Comparison of ENCODE assay signal across 35 cellular contexts in the genomic region with DNA sequence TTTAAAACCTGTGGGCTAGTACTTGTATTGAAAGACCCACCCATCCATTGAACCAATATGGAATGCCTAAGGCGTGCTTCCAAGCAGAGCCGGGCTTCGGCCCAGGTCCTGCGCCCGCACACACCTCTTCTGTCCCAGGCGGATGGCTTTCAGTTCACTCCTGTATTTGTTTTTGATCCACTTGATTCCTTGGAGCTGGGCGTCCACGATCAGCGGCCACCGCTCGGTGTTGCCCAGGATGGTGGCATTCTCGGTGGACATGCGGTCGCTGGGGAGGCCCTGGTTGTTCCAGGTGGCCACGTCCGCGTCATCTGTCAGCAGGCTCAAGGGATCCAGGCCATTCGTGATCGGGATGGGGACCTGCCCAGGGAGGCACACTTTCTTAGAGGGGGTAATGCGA.
"Had no signal": no experiment of that assay in that cellular context is flagged by ENCODE, and none has a peak within 500 bp of the region (broad histone marks: within the 10 kb centered on the region; RNA-seq: fewer than 3 reads in every experiment).

No MANE protein-coding gene starts in this region.

- DNase-seq: activated CD4-positive, alpha-beta memory T cell treated with anti-CD3 and anti-CD28 coated beads, Interleukin-2, amount 10 ng/mL, durations not matched to agents 7 days and 5 days; activated CD4-positive, alpha-beta T cell treated with anti-CD3 and anti-CD28 coated beads for 1 hour; activated CD4-positive, alpha-beta T cell treated with anti-CD3 and anti-CD28 coated beads for 36 hours; activated CD4-positive, alpha-beta T cell treated with anti-CD3 and anti-CD28 coated beads for 48 hours; activated CD4-positive, alpha-beta T cell treated with anti-CD3 and anti-CD28 coated beads, Interleukin-2, amount 10 ng/mL, durations not matched to agents 7 days and 5 days; activated CD4-positive, alpha-beta T cell treated with anti-CD3 and anti-CD28 coated beads, Interleukin-2, amount 50 U/mL, for 48 hours; activated CD4-positive, CD25-positive, alpha-beta regulatory T cell; activated CD8-positive, alpha-beta memory T cell treated with anti-CD3 and anti-CD28 coated beads for 24 hours; activated CD8-positive, alpha-beta memory T cell treated with anti-CD3 and anti-CD28 coated beads, Interleukin-2, amount 10 ng/mL, durations not matched to agents 7 days and 5 days; activated CD8-positive, alpha-beta memory T cell treated with anti-CD3 and anti-CD28 coated beads, Interleukin-2, amount 50 U/mL, for 48 hours; activated CD8-positive, alpha-beta T cell treated with anti-CD3 and anti-CD28 coated beads, Interleukin-2, amount 10 ng/mL, durations not matched to agents 7 days and 5 days; activated effector memory CD4-positive, alpha-beta T cell treated with Interleukin-2 at 50 U/mL for 16 hours; activated gamma-delta T cell; activated naive CD4-positive, alpha-beta T cell treated with anti-CD3 and anti-CD28 coated beads, Interleukin-2, amount 50 U/mL, for 16 hours; activated naive CD4-positive, alpha-beta T cell treated with Interleukin-2 at 50 U/mL for 16 hours; activated naive CD8-positive, alpha-beta T cell treated with anti-CD3 and anti-CD28 coated beads for 36 hours; activated T-cell treated with anti-CD3 and anti-CD28 coated beads, Interleukin-2, amount 50 U/mL, for 24 hours; activated T-cell treated with anti-CD3 and anti-CD28 coated beads, Interleukin-2, amount 50 U/mL, for 48 hours; adrenal gland; amniotic stem cell; aorta; body of pancreas; brain microvascular endothelial cell; central memory CD4-positive, alpha-beta T cell; SW 1271; T-helper 1 cell; T-helper 2 cell; T-helper 9 cell had no signal

- H3K36me3 Mint-ChIP-seq: activated CD8-positive, alpha-beta memory T cell treated with anti-CD3 and anti-CD28 coated beads, Interleukin-2, amount 10 ng/mL, durations not matched to agents 7 days and 5 days; activated naive CD4-positive, alpha-beta T cell treated with anti-CD3 and anti-CD28 coated beads, Interleukin-2, amount 50 U/mL, for 72 hours; activated naive CD8-positive, alpha-beta T cell treated with anti-CD3 and anti-CD28 coated beads for 36 hours had no signal

- H3K4me1 ChIP-seq: adrenal gland, body of pancreas, breast epithelium had no signal

- H3K4me3 ChIP-seq: adrenal gland, body of pancreas, breast epithelium had no signal

- H3K27ac Mint-ChIP-seq: activated CD4-positive, alpha-beta memory T cell treated with anti-CD3 and anti-CD28 coated beads, Interleukin-2, amount 10 ng/mL, durations not matched to agents 7 days and 5 days; activated CD4-positive, alpha-beta T cell treated with anti-CD3 and anti-CD28 coated beads for 36 hours; activated CD4-positive, alpha-beta T cell treated with anti-CD3 and anti-CD28 coated beads, Interleukin-2, amount 10 ng/mL, durations not matched to agents 7 days and 5 days; activated CD8-positive, alpha-beta memory T cell treated with anti-CD3 and anti-CD28 coated beads, Interleukin-2, amount 10 ng/mL, durations not matched to agents 7 days and 5 days; activated CD8-positive, alpha-beta T cell treated with anti-CD3 and anti-CD28 coated beads, Interleukin-2, amount 10 ng/mL, durations not matched to agents 7 days and 5 days; activated naive CD4-positive, alpha-beta T cell treated with anti-CD3 and anti-CD28 coated beads, Interleukin-2, amount 50 U/mL, for 72 hours; activated naive CD8-positive, alpha-beta T cell treated with anti-CD3 and anti-CD28 coated beads for 36 hours; activated T-cell treated with anti-CD3 and anti-CD28 coated beads, Interleukin-2, amount 50 U/mL, for 24 hours; activated T-helper 2 cell treated with anti-CD3 and anti-CD28 coated beads, Interferon-gamma antibody, Interleukin-2, Interleukin-4, amounts not matched to agents 10 μg/mL and 5 μg/mL and 100 μg/mL, durations not matched to agents 14 hours and 24 hours and 36 hours; T-helper 1 cell treated with Interleukin-12 subunit alpha and Interleukin-12 subunit beta and Interleukin-4 antibody, amounts not matched to agents 30 μg/mL and 1 μg/mL, for 36 hours; T-helper 2 cell treated with Interferon-gamma antibody and Interleukin-4, amounts not matched to agents 5 μg/mL and 100 μg/mL, for 36 hours had no signal

- H3K36me3 ChIP-seq: adrenal gland, brain microvascular endothelial cell, breast epithelium had no signal

- H3K27ac ChIP-seq: adrenal gland, body of pancreas, brain microvascular endothelial cell, breast epithelium, VCaP had no signal

- H3K27me3 Mint-ChIP-seq: activated CD4-positive, alpha-beta memory T cell treated with anti-CD3 and anti-CD28 coated beads, Interleukin-2, amount 10 ng/mL, durations not matched to agents 7 days and 5 days; activated CD4-positive, alpha-beta T cell treated with anti-CD3 and anti-CD28 coated beads for 36 hours; activated CD4-positive, alpha-beta T cell treated with anti-CD3 and anti-CD28 coated beads, Interleukin-2, amount 10 ng/mL, durations not matched to agents 7 days and 5 days; activated naive CD8-positive, alpha-beta T cell treated with anti-CD3 and anti-CD28 coated beads for 36 hours; activated T-cell treated with anti-CD3 and anti-CD28 coated beads, Interleukin-2, amount 50 U/mL, for 24 hours had no signal

- H3K4me1 Mint-ChIP-seq: activated CD4-positive, alpha-beta memory T cell treated with anti-CD3 and anti-CD28 coated beads, Interleukin-2, amount 10 ng/mL, durations not matched to agents 7 days and 5 days; activated CD4-positive, alpha-beta T cell treated with anti-CD3 and anti-CD28 coated beads for 36 hours had no signal

- H3K4me3 Mint-ChIP-seq: activated CD4-positive, alpha-beta memory T cell treated with anti-CD3 and anti-CD28 coated beads, Interleukin-2, amount 10 ng/mL, durations not matched to agents 7 days and 5 days; activated CD4-positive, alpha-beta T cell treated with anti-CD3 and anti-CD28 coated beads for 36 hours; activated CD4-positive, alpha-beta T cell treated with anti-CD3 and anti-CD28 coated beads, Interleukin-2, amount 10 ng/mL, durations not matched to agents 7 days and 5 days; activated CD8-positive, alpha-beta memory T cell treated with anti-CD3 and anti-CD28 coated beads, Interleukin-2, amount 10 ng/mL, durations not matched to agents 7 days and 5 days; activated CD8-positive, alpha-beta T cell treated with anti-CD3 and anti-CD28 coated beads, Interleukin-2, amount 10 ng/mL, durations not matched to agents 7 days and 5 days; activated naive CD8-positive, alpha-beta T cell treated with anti-CD3 and anti-CD28 coated beads for 36 hours; activated T-cell treated with anti-CD3 and anti-CD28 coated beads, Interleukin-2, amount 50 U/mL, for 24 hours; T-helper 1 cell treated with Interleukin-12 subunit alpha and Interleukin-12 subunit beta and Interleukin-4 antibody, amounts not matched to agents 30 μg/mL and 1 μg/mL, for 36 hours; T-helper 2 cell treated with Interferon-gamma antibody and Interleukin-4, amounts not matched to agents 5 μg/mL and 100 μg/mL, for 36 hours had no signal

- H3K9me3 Mint-ChIP-seq: activated CD4-positive, alpha-beta memory T cell treated with anti-CD3 and anti-CD28 coated beads, Interleukin-2, amount 10 ng/mL, durations not matched to agents 7 days and 5 days; activated CD4-positive, alpha-beta T cell treated with anti-CD3 and anti-CD28 coated beads, Interleukin-2, amount 10 ng/mL, durations not matched to agents 7 days and 5 days; activated naive CD4-positive, alpha-beta T cell treated with anti-CD3 and anti-CD28 coated beads, Interleukin-2, amount 50 U/mL, for 72 hours; activated naive CD8-positive, alpha-beta T cell treated with anti-CD3 and anti-CD28 coated beads for 36 hours; activated T-cell treated with anti-CD3 and anti-CD28 coated beads, Interleukin-2, amount 50 U/mL, for 24 hours; activated T-helper 2 cell treated with anti-CD3 and anti-CD28 coated beads, Interferon-gamma antibody, Interleukin-2, Interleukin-4, amounts not matched to agents 10 μg/mL and 5 μg/mL and 100 μg/mL, durations not matched to agents 14 hours and 24 hours and 36 hours; T-helper 1 cell treated with Interleukin-12 subunit alpha and Interleukin-12 subunit beta and Interleukin-4 antibody, amounts not matched to agents 30 μg/mL and 1 μg/mL, for 36 hours; T-helper 2 cell treated with Interferon-gamma antibody and Interleukin-4, amounts not matched to agents 5 μg/mL and 100 μg/mL, for 36 hours had no signal

- H3K9me3 ChIP-seq: adrenal gland, body of pancreas, breast epithelium had no signal

- H3K27me3 ChIP-seq: adrenal gland, body of pancreas, brain microvascular endothelial cell, breast epithelium had no signal

- ATAC-seq: activated CD4-positive, alpha-beta T cell treated with anti-CD3 and anti-CD28 coated beads for 36 hours; activated CD4-positive, CD25-positive, alpha-beta regulatory T cell treated with anti-CD3 and anti-CD28 coated beads, Interleukin-2, amount 50 U/mL, for 24 hours; activated CD8-positive, alpha-beta memory T cell treated with anti-CD3 and anti-CD28 coated beads, Interleukin-2, amount 10 ng/mL, durations not matched to agents 7 days and 5 days; activated CD8-positive, alpha-beta T cell treated with anti-CD3 and anti-CD28 coated beads, Interleukin-2, amount 10 ng/mL, durations not matched to agents 7 days and 5 days; activated naive CD4-positive, alpha-beta T cell treated with anti-CD3 and anti-CD28 coated beads, Interleukin-2, amount 50 U/mL, for 72 hours; body of pancreas had no signal
